23 cellular contexts compared by ENCODE assay signal in genomic region chr2:173755798-173756197, GRCh38.
DNase-seq lines count a peak whose midpoint lies in the region; ATAC-seq and TF ChIP-seq lines count a peak whose summit lies in the region.
"Had no signal": no experiment of that assay in that cellular context is flagged by ENCODE, and none has a peak within 500 bp of the region (broad histone marks: within the 10 kb centered on the region; RNA-seq: fewer than 3 reads in every experiment).

No MANE protein-coding gene starts in this region.

- no peak overlapping the region for H2BK5ac ChIP-seq in IMR-90 (ENCODE audit: low read depth, low read length, poor library complexity, severe bottlenecking)

- no peaks in the 10 kb centered on the region for H4K20me1 ChIP-seq in IMR-90 (ENCODE audit: insufficient read depth, low read length)

- 88% methylated on average over 2 of the region's 2 CpGs; no CpG with 5 or more reads in 1 of the 2 experiments for WGBS in IMR-90 (ENCODE audit: extremely low coverage in 2 of 2, insufficient read length in 1 of 2), 2 experiments

- no peak overlapping the region for H3K56ac ChIP-seq in IMR-90 (ENCODE audit: extremely low read depth, insufficient read depth, low read length)

- H4K91ac ChIP-seq in IMR-90 (ENCODE audit: insufficient read depth, low read depth, low read length): no peak overlapping the region

- H3K4me2 ChIP-seq in IMR-90 (ENCODE audit: low read depth, low read length): no peak overlapping the region
- H3K4me2 ChIP-seq: PC-9 had no signal

- no peak overlapping the region for H2BK15ac ChIP-seq in IMR-90 (ENCODE audit: low read depth, low read length)

- no peak overlapping the region for H3K18ac ChIP-seq in IMR-90 (ENCODE audit: low read depth, low read length)

- in situ Hi-C loops in IMR-90 (cut with MboI; ENCODE audit: low sequenced_read_pairs): loop anchor here (10.0 kb wide), 1 partner anchor 351 kb away; no protein-coding TSS in a partner anchor

- no peak for TF ChIP-seq RAD21 in IMR-90 (IDR thresholded peaks at IDR 0.05; ENCODE audit: low read length)

- intact Hi-C loops in IMR-90 (cut with micrococcal nuclease): loop anchor here (10.0 kb wide), 1 partner anchor 289 kb away; no protein-coding TSS in a partner anchor

- peaks cover 21% of the 10 kb centered on the region for H3K27me3 ChIP-seq in IMR-90 (ENCODE audit: control insufficient read depth, insufficient read depth, low read length)
- H3K27me3 ChIP-seq: SJCRH30 had no signal

- no peak for TF ChIP-seq POLR2A in IMR-90 (IDR thresholded peaks at IDR 0.05; ENCODE audit: low read depth, low read length)

- no peak overlapping the region for H3K4me3 ChIP-seq in IMR-90 (ENCODE audit: insufficient read depth, low read depth, low read length)
- H3K4me3 ChIP-seq: PC-9, SJCRH30 had no signal

- H3K4me1 ChIP-seq in IMR-90 (ENCODE audit: control insufficient read depth, insufficient read depth, low read length): no peaks in the 10 kb centered on the region
- H3K4me1 ChIP-seq: BE2C had no signal

- H3K9me3 Mint-ChIP-seq in nephron progenitor cell: no peaks in the 10 kb centered on the region

- POLR2A ChIA-PET in IMR-90 (lab: Charles Lee; ENCODE audit: unreplicated experiment): interaction anchor here (0.6 kb wide), 1 partner anchor 17 kb away, joined by 3 read pairs; no protein-coding TSS in a partner anchor

- H3K79me1 ChIP-seq in IMR-90 (ENCODE audit: low read depth in 1 of 2, low read length in 2 of 2): no peaks in the 10 kb centered on the region

- H3K9me1 ChIP-seq in IMR-90 (ENCODE audit: insufficient read depth, low read length): no peaks in the 10 kb centered on the region

- peaks cover 15% of the 10 kb centered on the region for H3K27me3 Mint-ChIP-seq in nephron progenitor cell (ENCODE audit: low read depth, poor library complexity)

- no peaks in the 10 kb centered on the region for H3K36me3 Mint-ChIP-seq in nephron progenitor cell (ENCODE audit: low read depth)

- no peak overlapping the region for H3K14ac ChIP-seq in IMR-90 (replicated peaks; ENCODE audit: low read depth, low read length)

- DNase-seq in NCI-H1436 treated with DMSO at 0.1 percent for 48 hours (lab: John Stamatoyannopoulos, UW) (peak; percentile 8), NCI-H1436 (lab: John Stamatoyannopoulos, UW) (no peak), IMR-90 (no peak), NCI-H510A (lab: John Stamatoyannopoulos, UW) (peak; percentile 88), nephron progenitor cell (no peak), SKM-1 treated with dmso at 0.1 percent for 144 hours (lab: John Stamatoyannopoulos, UW; ENCODE audit: unreplicated experiment) (no peak), T-helper 2 cell (no peak)
- DNase-seq: 8988T, ACHN, BE2C, Calu3, KG1, MM.1S, NCI-H1694 treated with DMSO at 0.1 percent for 48 hours, NCI-H2171, NCI-H226, NCI-H524, NCI-H82, PC-9, SJCRH30 had no signal

- BruUV-seq in IMR-90 (replicated peaks; lab: Mats Ljungman, UMichigan): no TSS peak

- H3K4me3 Mint-ChIP-seq in nephron progenitor cell: no peak overlapping the region

- no peak overlapping the region for H3K4ac ChIP-seq in IMR-90 (ENCODE audit: low read depth, low read length)

- H3K9ac ChIP-seq in IMR-90 (ENCODE audit: low read depth, low read length): no peak overlapping the region

- ATAC-seq in IMR-90 (ENCODE audit: low read depth): no peak
- ATAC-seq: HCT116, SK-N-SH treated with all-trans-retinoic acid at 6 μM for 48 hours had no signal

- H2AK5ac ChIP-seq in IMR-90 (ENCODE audit: low read depth, low read length): no peak overlapping the region

- no peak overlapping the region for H2BK20ac ChIP-seq in IMR-90 (ENCODE audit: low read depth, low read length)

- H3K23ac ChIP-seq in IMR-90 (ENCODE audit: low read depth, low read length): no peak overlapping the region

- H2AK9ac ChIP-seq in IMR-90 (replicated peaks; ENCODE audit: low read depth, low read length, poor library complexity): no peak overlapping the region

- no peaks in the 10 kb centered on the region for H3K9me3 ChIP-seq in IMR-90 (ENCODE audit: control insufficient read depth, insufficient read depth, low read length)
- H3K9me3 ChIP-seq: BE2C, SJCRH30 had no signal

- dilution Hi-C loops in IMR-90 (cut with HindIII; ENCODE audit: low sequenced_read_pairs, unreplicated experiment): no loop called here

- peak overlapping the region; percentile 19 for H2AFZ ChIP-seq in IMR-90 (replicated peaks; ENCODE audit: low read length, poor library complexity)
- H2AFZ ChIP-seq: PC-9 had no signal

- no peak overlapping the region for H3K27ac ChIP-seq in IMR-90 (ENCODE audit: insufficient read depth, low read length)
- H3K27ac ChIP-seq: HL-60, PC-9, SJCRH30 had no signal

- TF ChIP-seq CTCF in IMR-90 (conservative IDR thresholded peaks at IDR 0.05; ENCODE audit: low read depth, low read length) (no peak), nephron progenitor cell (IDR thresholded peaks at IDR 0.05) (no peak)

- CTCF ChIA-PET in IMR-90 (lab: Yijun Ruan, JAX): no interaction called here

- no peaks in the 10 kb centered on the region for H3K36me3 ChIP-seq in IMR-90 (ENCODE audit: control insufficient read depth, insufficient read depth, low read length)
- H3K36me3 ChIP-seq: BE2C, SJCRH30 had no signal

- H4K8ac ChIP-seq in IMR-90 (ENCODE audit: low read depth in 2 of 2, low read length in 2 of 2): no peak overlapping the region

- H3K27ac Mint-ChIP-seq in nephron progenitor cell: peak overlapping the region; percentile 21

- peaks cover 22% of the 10 kb centered on the region for H3K4me1 Mint-ChIP-seq in nephron progenitor cell

- no peak overlapping the region for H2BK120ac ChIP-seq in IMR-90 (ENCODE audit: low read depth, low read length)

- no peak overlapping the region for H4K5ac ChIP-seq in IMR-90 (ENCODE audit: low read depth, low read length)

TF ChIP-seq in IMR-90, 13 proteins besides CTCF, POLR2A, EP300 and RAD21:
- TF ChIP-seq FOS (IDR thresholded peaks at IDR 0.05; ENCODE audit: low read depth, low read length): no peak
- TF ChIP-seq CEBPB (IDR thresholded peaks at IDR 0.05; ENCODE audit: low read depth, low read length): no peak
- no peak for TF ChIP-seq ELK1 (IDR thresholded peaks at IDR 0.05; ENCODE audit: borderline replicate concordance, low read depth, low read length)
- no peak for TF ChIP-seq MXI1 (IDR thresholded peaks at IDR 0.05; ENCODE audit: borderline replicate concordance, low read depth, low read length)
- no peak for TF ChIP-seq NFE2L2 (IDR thresholded peaks at IDR 0.05; ENCODE audit: low read depth, low read length)
- no peak for TF ChIP-seq BHLHE40 (IDR thresholded peaks at IDR 0.05; ENCODE audit: low read depth, low read length)
- TF ChIP-seq RCOR1 (IDR thresholded peaks at IDR 0.05; ENCODE audit: insufficient replicate concordance, low read length): no peak
- TF ChIP-seq USF2 (IDR thresholded peaks at IDR 0.05; ENCODE audit: low read depth, low read length): no peak
- TF ChIP-seq MAFK (IDR thresholded peaks at IDR 0.05; ENCODE audit: low read depth, low read length): no peak
- no peak for TF ChIP-seq CHD1 (IDR thresholded peaks at IDR 0.05; ENCODE audit: low read depth, low read length)
TF ChIP-seq in IMR-90: peak in this region for 0.

Comparison
In these comparisons a context has a peak if more than half of its experiments do, and no peak if none do; other contexts are left out.
1. DNase-seq: peak in NCI-H1436 treated with DMSO at 0.1 percent for 48 hours (single experiment) and NCI-H510A (single experiment); none in NCI-H1436 (single experiment), IMR-90 (single experiment), nephron progenitor cell (single experiment), SKM-1 treated with dmso at 0.1 percent for 144 hours (single experiment) and T-helper 2 cell (0 of 5).